In genomic region chr15:68578960-68579935, GRCh38 we compare ENCODE assay signal across 2 cellular contexts.
TF ChIP-seq lines count a peak whose summit lies in the region.

CORO2B (plus strand) TSS chr15:68578993; CDS start chr15:68579263, 270 bp downstream.

TF ChIP-seq in SK-N-SH, 30 proteins besides CTCF, POLR2A, EP300 and RAD21 (continued from another document):
- 0 out of 2 replicates have a peak, but pooled peaks have one; percentile 50 for TF ChIP-seq SIN3A (IDR thresholded peaks at IDR 0.05; ENCODE audit: borderline replicate concordance, low read depth, low read length)

TF ChIP-seq in H1, 55 proteins besides CTCF, POLR2A, EP300 and RAD21:
- TF ChIP-seq ATF2 (IDR thresholded peaks at IDR 0.05; ENCODE audit: low read length) (no peak), MAX (IDR thresholded peaks at IDR 0.05) (no peak), ASH2L (IDR thresholded peaks at IDR 0.05; ENCODE audit: low read length) (peak; percentile 65), ATF3 (IDR thresholded peaks at IDR 0.05; ENCODE audit: insufficient read depth, low read depth, low read length) (no peak), YY1 (IDR thresholded peaks at IDR 0.05; ENCODE audit: low read depth, low read length) (0 out of 2 replicates have a peak, but pooled peaks have one; percentile 27), EGR1 (IDR thresholded peaks at IDR 0.05; ENCODE audit: borderline replicate concordance, low read depth, low read length) (0 out of 2 replicates have a peak, but pooled peaks have one; percentile 13), CREB1 (IDR thresholded peaks at IDR 0.05) (no peak), EZH2 (IDR thresholded peaks at IDR 0.05; ENCODE audit: low read depth, low read length, severe bottlenecking) (peak; percentile 41), PHF8 (conservative IDR thresholded peaks at IDR 0.05; ENCODE audit: low read depth, low read length) (no peak), CTBP2 (IDR thresholded peaks at IDR 0.05; ENCODE audit: borderline replicate concordance, insufficient read depth, insufficient read length, low read length) (no peak), KDM4A (IDR thresholded peaks at IDR 0.05; ENCODE audit: low read depth, low read length, severe bottlenecking) (no peak), USF2 (IDR thresholded peaks at IDR 0.05; ENCODE audit: low read length) (no peak), RBBP5 (IDR thresholded peaks at IDR 0.05; ENCODE audit: borderline replicate concordance, low read depth, low read length) (peak; percentile 35; the same call in 1 of the 2 replicates), CHD2 (IDR thresholded peaks at IDR 0.05; ENCODE audit: low read length) (0 out of 2 replicates have a peak, but pooled peaks have one; percentile 11), CBX8 (IDR thresholded peaks at IDR 0.05; ENCODE audit: borderline replicate concordance, low read depth, low read length) (no peak), FOSL1 (IDR thresholded peaks at IDR 0.05; ENCODE audit: insufficient read depth, low read depth, low read length) (no peak), SIX5 (IDR thresholded peaks at IDR 0.05; ENCODE audit: low read depth, low read length) (no peak), SUZ12 (IDR thresholded peaks at IDR 0.05; ENCODE audit: low read length) (0 out of 2 replicates have a peak, but pooled peaks have one; percentile 28), TAF1 (IDR thresholded peaks at IDR 0.05; ENCODE audit: low read depth, low read length) (no peak), HDAC6 (IDR thresholded peaks at IDR 0.05; ENCODE audit: low read depth, low read length) (no peak), KDM1A (IDR thresholded peaks at IDR 0.05; ENCODE audit: borderline replicate concordance, low read length) (no peak), E2F6 (IDR thresholded peaks at IDR 0.05) (no peak)
